In the genomic region with DNA sequence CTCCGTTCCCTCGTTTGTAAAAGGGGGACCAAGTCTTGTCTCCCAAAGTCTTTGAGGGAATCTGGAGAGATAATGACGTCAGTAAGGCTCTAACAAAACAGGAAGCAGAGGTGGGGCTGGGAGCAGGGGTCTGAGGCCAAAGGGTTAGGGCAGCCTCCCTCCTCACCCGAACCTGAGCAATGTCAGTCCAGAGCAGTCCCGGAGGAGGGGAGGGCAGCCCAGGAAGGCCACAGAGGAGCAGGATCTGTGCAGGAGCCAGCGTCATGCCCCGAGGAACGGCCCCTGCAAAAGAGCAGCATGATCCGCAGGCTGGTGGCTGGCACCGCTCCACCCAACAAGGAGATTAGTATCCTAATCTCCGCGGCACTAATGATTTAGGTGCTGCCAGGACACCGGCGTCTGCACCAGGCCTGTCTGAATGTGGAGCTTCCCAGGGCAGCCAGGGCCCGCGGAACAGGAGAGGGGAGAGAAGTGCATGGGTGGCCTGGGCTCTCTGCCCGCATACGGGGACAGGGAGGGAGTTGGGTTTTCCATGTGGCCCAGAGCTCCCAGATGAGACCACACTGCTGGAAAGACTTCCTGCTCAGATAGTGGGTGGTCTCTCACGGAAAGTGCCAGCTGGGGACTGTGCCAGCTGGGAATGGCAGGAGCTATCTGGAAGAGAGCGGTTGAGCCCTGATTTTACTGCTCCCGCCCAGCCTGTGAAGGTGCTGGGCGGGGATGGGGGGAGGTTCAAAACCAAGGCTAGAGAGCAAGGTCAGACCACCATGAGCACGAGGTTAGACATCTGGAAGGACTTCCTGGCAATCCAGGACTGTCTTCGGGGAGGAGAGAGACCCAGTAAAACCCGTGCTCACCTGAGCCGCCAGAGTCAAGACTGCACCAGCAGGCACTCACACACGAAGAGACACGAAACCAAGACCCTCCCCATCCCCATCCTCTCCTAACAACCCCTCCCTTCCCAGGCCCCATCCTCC, we compare ENCODE assay signal across 12 cellular contexts. TPM values are rescaled to one million over a fixed set of nuclear protein-coding genes. Genes with fewer than 3 reads are reported as not detected.
DNase-seq lines count a peak whose midpoint lies in the region; ATAC-seq and TF ChIP-seq lines count a peak whose summit lies in the region.
"Had no signal": no experiment of that assay in that cellular context is flagged by ENCODE, and none has a peak within 500 bp of the region (broad histone marks: within the 10 kb centered on the region; RNA-seq: fewer than 3 reads in every experiment).

No MANE protein-coding gene starts in this region.

- no peaks in the 10 kb centered on the region for H4K20me1 ChIP-seq in smooth muscle cell (ENCODE audit: low read depth)

- 71% methylated on average over 28 of the region's 28 CpGs for WGBS in smooth muscle cell (ENCODE audit: low lambda C conversion rate)
- WGBS in aorta, 2 donors = 33 to 34% methylated on average over 28 of the region's 28 CpGs

- DNase-seq in left kidney (ENCODE audit: low read depth, low spot score) (peak; percentile 60), smooth muscle cell (lab: John Stamatoyannopoulos, UW; ENCODE audit: unreplicated experiment) (no peak), aorta (no peak)
- DNase-seq in naive thymus-derived CD8-positive, alpha-beta T cell = no peak
- DNase-seq: activated effector memory CD4-positive, alpha-beta T cell treated with anti-CD3 and anti-CD28 coated beads, Interleukin-2, amount 50 U/mL, for 16 hours; effector CD8-positive, alpha-beta T cell; stimulated activated CD4-positive, alpha-beta T cell treated with anti-CD3 and anti-CD28 coated beads, Interleukin-4, amount 100 ng/mL, for 1 hour had no signal

- POLR2A ChIA-PET in naive thymus-derived CD8-positive, alpha-beta T cell (lab: Charles Lee) = no interaction called here

- H3K27me3 ChIP-seq in HUES48 (ENCODE audit: control insufficient read depth, insufficient read depth, low read length) (no peaks in the 10 kb centered on the region), smooth muscle cell (ENCODE audit: low read depth) (no peaks in the 10 kb centered on the region), aorta (ENCODE audit: control insufficient read depth in 1 of 2, insufficient read depth in 2 of 2, low read length in 1 of 2) (no peaks in the 10 kb centered on the region)

- H3K27me3 Mint-ChIP-seq in brain = peaks cover 10% of the 10 kb centered on the region
- peaks cover 0 to 7% (median 0%) of the 10 kb centered on the region in 5 donors for H3K27me3 Mint-ChIP-seq in naive thymus-derived CD8-positive, alpha-beta T cell
- H3K27me3 Mint-ChIP-seq: natural killer cell treated with Interleukin-12 subunit alpha and Interleukin-12 subunit beta and Interleukin-15 and Interleukin-18, amount 100 ng/mL, for 72 hours had no signal

- H3K4me3 ChIP-seq in HUES48 (ENCODE audit: low read depth, low read length) (no peak overlapping the region), smooth muscle cell (no peak overlapping the region), aorta (ENCODE audit: low read length in 2 of 2) (no peak overlapping the region)

- H3K9me3 ChIP-seq in HUES48 (ENCODE audit: control insufficient read depth, insufficient read depth, low read length) (no peaks in the 10 kb centered on the region), smooth muscle cell (replicated peaks; ENCODE audit: low read depth) (no peaks in the 10 kb centered on the region), aorta (ENCODE audit: control insufficient read depth, low read length) (no peaks in the 10 kb centered on the region)

- no peak for ATAC-seq in naive thymus-derived CD8-positive, alpha-beta T cell
- no peak for ATAC-seq in aorta (ENCODE audit: low FRiP score)
- no peak for ATAC-seq in GM21619 (IDR thresholded peaks at IDR 0.05; ENCODE audit: unreplicated experiment)
- ATAC-seq: activated CD4-positive, CD25-positive, alpha-beta regulatory T cell treated with anti-CD3 and anti-CD28 coated beads, Interleukin-2, amount 50 U/mL, for 24 hours had no signal

- no peaks in the 10 kb centered on the region for H3F3A ChIP-seq in smooth muscle cell (ENCODE audit: low read depth)

- H3K4me3 Mint-ChIP-seq in brain = peak overlapping the region in 2 of 5 experiments; percentile 18 to 43
- H3K4me3 Mint-ChIP-seq in naive thymus-derived CD8-positive, alpha-beta T cell = no peak overlapping the region
- H3K4me3 Mint-ChIP-seq: natural killer cell treated with Interleukin-12 subunit alpha and Interleukin-12 subunit beta and Interleukin-15 and Interleukin-18, amount 100 ng/mL, for 72 hours had no signal

- intact Hi-C loops in aorta (cut with DNase I) = no loop called here

- H3K36me3 Mint-ChIP-seq in brain = no peaks in the 10 kb centered on the region
- no peaks in the 10 kb centered on the region for H3K36me3 Mint-ChIP-seq in naive thymus-derived CD8-positive, alpha-beta T cell
- H3K36me3 Mint-ChIP-seq: natural killer cell treated with Interleukin-12 subunit alpha and Interleukin-12 subunit beta and Interleukin-15 and Interleukin-18, amount 100 ng/mL, for 72 hours had no signal

- no peak overlapping the region for H3K4me2 ChIP-seq in smooth muscle cell

- H3K79me2 ChIP-seq in smooth muscle cell (ENCODE audit: low read depth) = no peaks in the 10 kb centered on the region

- H3K36me3 ChIP-seq in HUES48 (ENCODE audit: control insufficient read depth, insufficient read depth, low read length) (no peaks in the 10 kb centered on the region), smooth muscle cell (ENCODE audit: low read depth) (no peaks in the 10 kb centered on the region), aorta (ENCODE audit: control insufficient read depth in 1 of 2, insufficient read depth in 2 of 2, low read length in 1 of 2) (no peaks in the 10 kb centered on the region)

- H3K9me3 Mint-ChIP-seq in brain = peaks cover 0 to 2% (median 0%) of the 10 kb centered on the region in 5 experiments
- no peaks in the 10 kb centered on the region for H3K9me3 Mint-ChIP-seq in naive thymus-derived CD8-positive, alpha-beta T cell
- H3K9me3 Mint-ChIP-seq: natural killer cell treated with Interleukin-12 subunit alpha and Interleukin-12 subunit beta and Interleukin-15 and Interleukin-18, amount 100 ng/mL, for 72 hours had no signal

- H3K9ac ChIP-seq in HUES48 (ENCODE audit: low read depth, low read length) (0 out of 2 replicates have a peak overlapping the region, but pooled peaks have one; percentile 5), smooth muscle cell (ENCODE audit: low read depth) (no peak overlapping the region)

- peak overlapping the region; percentile 27 for H3K27ac ChIP-seq in HUES48 (ENCODE audit: low read depth, low read length)
- no peak overlapping the region for H3K27ac ChIP-seq in smooth muscle cell (ENCODE audit: low read depth)
- no peak overlapping the region for H3K27ac ChIP-seq in aorta (ENCODE audit: low read depth in 1 of 2, low read length in 2 of 2)

- H3K4me1 ChIP-seq in HUES48 (ENCODE audit: control insufficient read depth, insufficient read depth, low read length) (peaks cover 10% of the 10 kb centered on the region; the same call in 1 of the 2 replicates), smooth muscle cell (ENCODE audit: low read depth) (no peaks in the 10 kb centered on the region), aorta (ENCODE audit: control insufficient read depth in 1 of 2, insufficient read depth in 2 of 2, low read length in 2 of 2) (no peaks in the 10 kb centered on the region)

- H2AFZ ChIP-seq in smooth muscle cell (ENCODE audit: low read depth) = peak overlapping the region; percentile 49

- TF ChIP-seq CTCF in brain (conservative IDR thresholded peaks at IDR 0.05) = no peak
- no peak for TF ChIP-seq CTCF in smooth muscle cell (IDR thresholded peaks at IDR 0.05; ENCODE audit: borderline replicate concordance, insufficient read depth, poor library complexity, severe bottlenecking)

- H3K27ac Mint-ChIP-seq in brain = peak overlapping the region; percentile 64 to 90 (median 81)
- H3K27ac Mint-ChIP-seq in naive thymus-derived CD8-positive, alpha-beta T cell = no peak overlapping the region
- H3K27ac Mint-ChIP-seq: natural killer cell treated with Interleukin-12 subunit alpha and Interleukin-12 subunit beta and Interleukin-15 and Interleukin-18, amount 100 ng/mL, for 72 hours had no signal

- H3K4me1 Mint-ChIP-seq in brain = peaks cover 12% of the 10 kb centered on the region
- no peaks in the 10 kb centered on the region for H3K4me1 Mint-ChIP-seq in naive thymus-derived CD8-positive, alpha-beta T cell

RNA-seq across cellular contexts. Expression of gene KRT17, which starts 11.0 kb away (rescaled TPM):
- polyA plus RNA-seq in brain (ENCODE audit: insufficient read depth, low read depth, low replicate concordance) = 16.0 TPM
- total RNA-seq in smooth muscle cell = 1,301 and 1,591 TPM in 2 replicates
- polyA plus RNA-seq in smooth muscle cell = 869 and 2,544 TPM in 2 replicates
- not detected for total RNA-seq in naive thymus-derived CD8-positive, alpha-beta T cell
- polyA plus RNA-seq in naive thymus-derived CD8-positive, alpha-beta T cell = not detected
- 1 to 10 TPM; 3.8 to 5.5 TPM for total RNA-seq in aorta
- 100 to 1,000 TPM in 1 of 2 donors, 10 to 100 TPM in 1; 33.2 to 126 TPM for polyA plus RNA-seq in aorta
- total RNA-seq: natural killer cell treated with Interleukin-12 subunit alpha and Interleukin-12 subunit beta and Interleukin-15 and Interleukin-18, amount 100 ng/mL, for 72 hours had no signal

RNA-seq across cellular contexts. Expression of gene KRT16, which starts 22.8 kb away (rescaled TPM):
- polyA plus RNA-seq in brain (ENCODE audit: insufficient read depth, low read depth, low replicate concordance) (not detected), smooth muscle cell (304 and 399 TPM in 2 replicates), aorta (10 to 100 TPM in 1 of 2 donors, 1 to 10 TPM in 1; 6.9 to 15.7 TPM)
- total RNA-seq in smooth muscle cell (404 and 521 TPM in 2 replicates), aorta (under 1 TPM; 0.30 to 0.65 TPM)
- not detected for total RNA-seq in naive thymus-derived CD8-positive, alpha-beta T cell
- polyA plus RNA-seq in naive thymus-derived CD8-positive, alpha-beta T cell = not detected
- total RNA-seq: natural killer cell treated with Interleukin-12 subunit alpha and Interleukin-12 subunit beta and Interleukin-15 and Interleukin-18, amount 100 ng/mL, for 72 hours had no signal

RNA-seq across cellular contexts. Expression of gene KRT14, which starts 48.7 kb away (rescaled TPM):
- polyA plus RNA-seq in brain (ENCODE audit: insufficient read depth, low read depth, low replicate concordance) (not detected), smooth muscle cell (193 and 492 TPM in 2 replicates), aorta (10 to 100 TPM in 1 of 2 donors, 1 to 10 TPM in 1; 4.4 to 46.7 TPM)
- total RNA-seq in smooth muscle cell (235 and 348 TPM in 2 replicates), aorta (1 to 10 TPM in 1 of 2 donors, under 1 TPM in 1; 0.30 to 1.2 TPM)
- total RNA-seq in naive thymus-derived CD8-positive, alpha-beta T cell = not detected
- not detected for polyA plus RNA-seq in naive thymus-derived CD8-positive, alpha-beta T cell
- total RNA-seq: natural killer cell treated with Interleukin-12 subunit alpha and Interleukin-12 subunit beta and Interleukin-15 and Interleukin-18, amount 100 ng/mL, for 72 hours had no signal

RNA-seq across cellular contexts. Expression of gene EIF1, which starts 53.3 kb away (rescaled TPM):
- 1,760 TPM for polyA plus RNA-seq in brain (ENCODE audit: insufficient read depth, low read depth, low replicate concordance)
- total RNA-seq in smooth muscle cell = 300 and 360 TPM in 2 replicates
- 1,301 and 1,372 TPM in 2 replicates for polyA plus RNA-seq in smooth muscle cell
- 1,000 to 10,000 TPM; 1,007 to 1,051 TPM for total RNA-seq in naive thymus-derived CD8-positive, alpha-beta T cell
- 1,000 to 10,000 TPM; 1,100 to 1,335 (median 1,160) TPM for polyA plus RNA-seq in naive thymus-derived CD8-positive, alpha-beta T cell
- total RNA-seq in aorta = 100 to 1,000 TPM; 582 to 726 TPM
- polyA plus RNA-seq in aorta = 100 to 1,000 TPM; 372 to 801 TPM

Comparison
In these comparisons a context has a peak if more than half of its experiments do, and no peak if none do; other contexts are left out.
1. H3K27ac Mint-ChIP-seq: peak in brain (5 of 5); none in naive thymus-derived CD8-positive, alpha-beta T cell (0 of 10).
2. RNA of gene KRT17, which starts 11.0 kb away (polyA plus RNA-seq): 869 to 2,544 TPM in smooth muscle cell, 33.2 to 126 TPM in aorta and 16.0 TPM in brain (single experiment); not detected in naive thymus-derived CD8-positive, alpha-beta T cell; every median in the first group is over 10 times any median in the second.
3. RNA of gene KRT16, which starts 22.8 kb away (polyA plus RNA-seq): 304 to 399 TPM in smooth muscle cell; 6.9 to 15.7 TPM in aorta, not detected in brain (single experiment) and not detected in naive thymus-derived CD8-positive, alpha-beta T cell; every median in the first group is over 10 times any median in the second.